In genomic region chr1:202821467-202821866, GRCh38 we compare ENCODE assay signal across 20 cellular contexts. TPM values are rescaled to one million over a fixed set of nuclear protein-coding genes. Genes with fewer than 3 reads are reported as not detected.
DNase-seq lines count a peak whose midpoint lies in the region; ATAC-seq and TF ChIP-seq lines count a peak whose summit lies in the region.
"Had no signal": no experiment of that assay in that cellular context is flagged by ENCODE, and none has a peak within 500 bp of the region (broad histone marks: within the 10 kb centered on the region; RNA-seq: fewer than 3 reads in every experiment).

No MANE protein-coding gene starts in this region.

- BruUV-seq in Calu3 (replicated peaks; lab: Mats Ljungman, UMichigan), result no TSS peak

- no peaks in the 10 kb centered on the region for H3K36me3 Mint-ChIP-seq in Calu3 (ENCODE audit: insufficient read depth, unreplicated experiment)
- H3K36me3 Mint-ChIP-seq: immature natural killer cell had no signal

- no peak overlapping the region for H2BK120ac ChIP-seq in neuronal stem cell (ENCODE audit: low read depth, low read length)

- no peak overlapping the region for H3K18ac ChIP-seq in neuronal stem cell (ENCODE audit: low read length)

- intact Hi-C loops in Calu3 (cut with micrococcal nuclease; ENCODE audit: unreplicated experiment), result no loop called here

- H4K8ac ChIP-seq in neuronal stem cell (ENCODE audit: low read depth, low read length), result no peak overlapping the region

- no peak overlapping the region for H3K9ac ChIP-seq in neuronal stem cell (ENCODE audit: low read depth, low read length, poor library complexity)

- no peaks in the 10 kb centered on the region for H3K9me3 Mint-ChIP-seq in Calu3 (ENCODE audit: low read depth, unreplicated experiment)
- H3K9me3 Mint-ChIP-seq: activated naive CD8-positive, alpha-beta T cell treated with anti-CD3 and anti-CD28 coated beads, Interleukin-2, amount 50 U/mL, for 24 hours; dendritic cell treated with granulocyte-macrophage colony-stimulating factor and Interleukin-4, amounts not matched to agents 40 ng/mL and 50 ng/mL, for 4 days; immature natural killer cell had no signal

- no peak overlapping the region for H3K27ac Mint-ChIP-seq in Calu3 (ENCODE audit: unreplicated experiment)
- H3K27ac Mint-ChIP-seq: activated naive CD8-positive, alpha-beta T cell treated with anti-CD3 and anti-CD28 coated beads, Interleukin-2, amount 50 U/mL, for 24 hours; dendritic cell treated with granulocyte-macrophage colony-stimulating factor and Interleukin-4, amounts not matched to agents 40 ng/mL and 50 ng/mL, for 4 days; immature natural killer cell; progenitor cell of endocrine pancreas had no signal

- ATAC-seq in HG03139 (IDR thresholded peaks at IDR 0.05; ENCODE audit: unreplicated experiment), result no peak
- ATAC-seq: activated CD4-positive, CD25-positive, alpha-beta regulatory T cell treated with anti-CD3 and anti-CD28 coated beads, Interleukin-2, amount 50 U/mL, for 24 hours; activated naive CD8-positive, alpha-beta T cell treated with anti-CD3 and anti-CD28 coated beads, Interleukin-2, amount 50 U/mL, for 24 hours; foreskin keratinocyte had no signal

- no peak overlapping the region for H3K23ac ChIP-seq in neuronal stem cell (ENCODE audit: low read depth, low read length, poor library complexity)

- no peak overlapping the region for H3K4me3 Mint-ChIP-seq in Calu3 (ENCODE audit: low read depth, unreplicated experiment)
- H3K4me3 Mint-ChIP-seq: activated naive CD8-positive, alpha-beta T cell treated with anti-CD3 and anti-CD28 coated beads, Interleukin-2, amount 50 U/mL, for 24 hours; dendritic cell treated with granulocyte-macrophage colony-stimulating factor and Interleukin-4, amounts not matched to agents 40 ng/mL and 50 ng/mL, for 4 days; immature natural killer cell had no signal

- H2AK5ac ChIP-seq in neuronal stem cell (ENCODE audit: low read depth, low read length), result no peak overlapping the region

- H2AFZ ChIP-seq in neuronal stem cell (ENCODE audit: low read length), result peak overlapping the region; percentile 13

- WGBS in neuronal stem cell (ENCODE audit: extremely low coverage in 2 of 2, insufficient read length in 2 of 2, insufficient replicate concordance in 1 of 2), 2 donors, result no CpG with 5 or more reads among the region's 2 CpGs

- CTCF ChIA-PET in Calu3 (lab: Charles Lee), result interaction anchor here (0.5 to 0.7 kb wide), 5 partner anchors 11 to 834 kb away, joined by 3 to 8 read pairs (median 3); no protein-coding TSS in a partner anchor

- H4K91ac ChIP-seq in neuronal stem cell (ENCODE audit: low read depth, low read length, poor library complexity), result no peak overlapping the region

- H3K4me1 Mint-ChIP-seq in Calu3 (ENCODE audit: low read depth, unreplicated experiment), result no peaks in the 10 kb centered on the region
- H3K4me1 Mint-ChIP-seq: activated naive CD8-positive, alpha-beta T cell treated with anti-CD3 and anti-CD28 coated beads, Interleukin-2, amount 50 U/mL, for 24 hours; immature natural killer cell had no signal

- H3K27me3 ChIP-seq in neuronal stem cell (ENCODE audit: control insufficient read depth in 3 of 3, insufficient read depth in 3 of 3, low read depth in 1 of 3, low read length in 3 of 3), result peaks cover 0 to 29% (median 0%) of the 10 kb centered on the region in 3 experiments
- H3K27me3 ChIP-seq: BE2C, foreskin keratinocyte, suprapubic skin had no signal

- in situ Hi-C loops in SK-MEL-5 (cut with HindIII; ENCODE audit: low pct_unique_long_range_greater_than_20kb, low sequenced_read_pairs), result no loop called here

- no peak overlapping the region for H3K4ac ChIP-seq in neuronal stem cell (ENCODE audit: low read length)

- no peak overlapping the region for H2BK15ac ChIP-seq in neuronal stem cell (ENCODE audit: low read length)

- H3K4me1 ChIP-seq in neuronal stem cell (ENCODE audit: control insufficient read depth in 2 of 2, insufficient read depth in 1 of 2, low read depth in 1 of 2, low read length in 2 of 2), result peaks cover 0 to 4% of the 10 kb centered on the region in 2 donors
- H3K4me1 ChIP-seq: BE2C had no signal

- H3K27ac ChIP-seq in neuronal stem cell (replicated peaks; ENCODE audit: low read length), result peak overlapping the region; percentile 7
- H3K27ac ChIP-seq: foreskin keratinocyte, suprapubic skin had no signal

- H3K4me2 ChIP-seq in neuronal stem cell (ENCODE audit: insufficient read depth, low read length, poor library complexity, severe bottlenecking), result no peak overlapping the region

- TF ChIP-seq CTCF in Calu3 (IDR thresholded peaks at IDR 0.05; ENCODE audit: unreplicated experiment), result no peak
- no peak for TF ChIP-seq CTCF in fibroblast of pulmonary artery (IDR thresholded peaks at IDR 0.05; ENCODE audit: low read length, missing control alignments)

- no peaks in the 10 kb centered on the region for H3K79me1 ChIP-seq in neuronal stem cell (ENCODE audit: low read depth, low read length)

- no peak overlapping the region for H3K4me3 ChIP-seq in fibroblast of pulmonary artery (replicated peaks; ENCODE audit: low read depth, low read length)
- H3K4me3 ChIP-seq in neuronal stem cell (ENCODE audit: low read length in 2 of 2), result no peak overlapping the region
- H3K4me3 ChIP-seq: suprapubic skin had no signal

- peaks cover 43% of the 10 kb centered on the region for H3K27me3 Mint-ChIP-seq in Calu3 (ENCODE audit: unreplicated experiment)

- no peak overlapping the region for H3K14ac ChIP-seq in neuronal stem cell (ENCODE audit: low read length)

- no peaks in the 10 kb centered on the region for H3K9me3 ChIP-seq in neuronal stem cell (replicated peaks in 1 of 2; ENCODE audit: control insufficient read depth in 2 of 2, insufficient read depth in 1 of 2, low read depth in 1 of 2, low read length in 2 of 2)
- H3K9me3 ChIP-seq: BE2C, suprapubic skin had no signal

- no peak overlapping the region for H2BK12ac ChIP-seq in neuronal stem cell (ENCODE audit: low read length)

- DNase-seq in Calu3 (peak; percentile 5), SK-MEL-5 (ENCODE audit: low read depth, low spot score) (peak; percentile 53), fibroblast of pulmonary artery (ENCODE audit: low read depth) (peak; percentile 29), neuronal stem cell (ENCODE audit: low spot score) (no peak), mesenteric fat pad (ENCODE audit: low spot score) (no peak), medulla oblongata (ENCODE audit: extremely low spot score) (no peak), HPDE6-E6E7 (ENCODE audit: extremely low spot score) (no peak)
- DNase-seq: activated naive CD8-positive, alpha-beta T cell treated with anti-CD3 and anti-CD28 coated beads, Interleukin-2, amount 50 U/mL, for 24 hours; BE2C; DMS153; immature natural killer cell; NCI-H1092 treated with DMSO at 0.1 percent for 48 hours; NCI-H2227 treated with DMSO at 0.1 percent for 48 hours had no signal

- H2BK5ac ChIP-seq in neuronal stem cell (ENCODE audit: low read length), result no peak overlapping the region

- no peaks in the 10 kb centered on the region for H3K36me3 ChIP-seq in neuronal stem cell (replicated peaks in 1 of 2; ENCODE audit: control insufficient read depth in 2 of 2, insufficient read depth in 2 of 2, low read length in 2 of 2)
- H3K36me3 ChIP-seq: BE2C, suprapubic skin had no signal

RNA-seq across cellular contexts. Expression of gene PCAT6, which starts 10.7 kb away (rescaled TPM):
- 1.3 and 2.8 TPM in 2 replicates for total RNA-seq in Calu3 (2022)
- 1.2 TPM in 1 of 2 replicates, not detected in the other for total RNA-seq in SK-MEL-5 (2014; rRNA removed; shearing (Covaris generic))
- polyA plus RNA-seq in SK-MEL-5 (2015; cell fraction: cytosol; rRNA removed), result 2.7 and 4.0 TPM in 2 replicates
- 1.8 and 1.9 TPM in 2 replicates for polyA plus RNA-seq in SK-MEL-5 (2015; cell fraction: nucleus; rRNA removed)
- polyA plus RNA-seq in neuronal stem cell (2013, experiment 1 of 2), result 27.6 TPM
- polyA plus RNA-seq in neuronal stem cell (2013, experiment 2 of 2), result 27.7 TPM
- total RNA-seq in mesenteric fat pad, result 1.2 TPM
- total RNA-seq: OCI-LY7 had no signal

RNA-seq across cellular contexts. Expression of gene KDM5B, which starts 13.2 kb away (rescaled TPM):
- total RNA-seq in Calu3 (2022) (86.6 and 86.7 TPM in 2 replicates), mesenteric fat pad (33.4 TPM)
- total RNA-seq in SK-MEL-5 (2014; rRNA removed; shearing (Covaris generic)), result 49.8 and 57.3 TPM in 2 replicates
- 24.2 and 32.4 TPM in 2 replicates for polyA plus RNA-seq in SK-MEL-5 (2015; cell fraction: cytosol; rRNA removed)
- 80.5 and 87.4 TPM in 2 replicates for polyA plus RNA-seq in SK-MEL-5 (2015; cell fraction: nucleus; rRNA removed)
- 59.9 TPM for polyA plus RNA-seq in neuronal stem cell (2013, experiment 1 of 2)
- polyA plus RNA-seq in neuronal stem cell (2013, experiment 2 of 2), result 60.7 TPM
- total RNA-seq: OCI-LY7 had no signal

Comparison
In these comparisons a context has a peak if more than half of its experiments do, and no peak if none do; other contexts are left out.
1. DNase-seq: peak in Calu3 (single experiment), SK-MEL-5 (single experiment) and fibroblast of pulmonary artery (single experiment); none in neuronal stem cell (single experiment), mesenteric fat pad (single experiment), medulla oblongata (single experiment) and HPDE6-E6E7 (single experiment).